8 cellular contexts compared by ENCODE assay signal in the genomic region with DNA sequence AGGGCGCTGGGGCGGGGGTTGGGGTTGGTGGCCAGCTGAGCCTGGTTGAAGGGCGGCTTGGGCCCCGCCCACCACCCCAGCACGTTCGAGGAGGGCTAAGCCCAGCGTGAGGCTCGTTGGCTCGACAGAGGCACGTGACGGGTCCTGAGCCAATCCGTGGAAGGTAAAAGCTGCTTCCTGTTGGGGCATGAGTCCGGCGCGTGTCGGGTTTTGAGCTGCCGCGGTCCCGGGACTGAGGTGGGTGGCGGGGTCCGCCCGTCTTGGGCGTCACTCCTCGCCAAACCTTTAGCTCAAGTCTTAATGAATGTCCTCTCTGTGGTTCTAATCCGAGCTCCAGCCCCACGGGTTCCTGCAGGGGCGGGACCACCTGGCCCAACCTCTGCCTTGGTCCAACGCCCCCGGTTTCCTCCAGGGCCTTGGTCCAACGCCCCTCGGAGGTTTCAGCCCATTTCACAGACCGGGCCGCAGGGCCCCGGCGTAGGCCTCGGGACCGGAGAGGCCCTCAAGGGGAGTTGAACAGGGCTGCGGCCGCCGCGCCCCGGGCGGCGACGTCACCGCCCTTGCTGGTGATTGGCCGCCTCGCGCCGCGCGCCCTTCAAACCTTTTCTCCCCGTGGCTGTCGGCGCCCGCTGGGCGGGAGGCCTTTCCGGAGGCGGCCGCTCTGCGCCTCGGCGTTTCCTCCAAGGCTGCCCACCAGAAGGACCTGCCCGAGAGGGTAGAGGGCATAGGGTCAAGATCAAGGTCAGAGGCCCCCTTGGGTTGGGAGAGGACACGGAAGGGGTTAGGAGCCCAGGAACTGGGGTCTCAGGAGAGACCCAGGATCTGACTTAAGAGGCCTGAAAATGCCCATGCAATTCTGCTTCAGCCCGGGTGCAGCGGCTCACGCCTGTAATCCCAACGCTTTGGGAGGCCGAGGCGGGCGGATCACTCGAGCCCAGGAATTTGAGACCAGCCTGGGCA. TPM values are rescaled to one million over a fixed set of nuclear protein-coding genes. Genes with fewer than 3 reads are reported as not detected.
DNase-seq lines count a peak whose midpoint lies in the region; ATAC-seq and TF ChIP-seq lines count a peak whose summit lies in the region.

A gene with protein sequence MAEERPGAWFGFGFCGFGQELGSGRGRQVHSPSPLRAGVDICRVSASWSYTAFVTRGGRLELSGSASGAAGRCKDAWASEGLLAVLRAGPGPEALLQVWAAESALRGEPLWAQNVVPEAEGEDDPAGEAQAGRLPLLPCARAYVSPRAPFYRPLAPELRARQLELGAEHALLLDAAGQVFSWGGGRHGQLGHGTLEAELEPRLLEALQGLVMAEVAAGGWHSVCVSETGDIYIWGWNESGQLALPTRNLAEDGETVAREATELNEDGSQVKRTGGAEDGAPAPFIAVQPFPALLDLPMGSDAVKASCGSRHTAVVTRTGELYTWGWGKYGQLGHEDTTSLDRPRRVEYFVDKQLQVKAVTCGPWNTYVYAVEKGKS (plus strand): TSS at position 173 of the 960 bp plus-strand sequence. CDS start 1,851 bp downstream, outside the sequence.

- H3K27me3 Mint-ChIP-seq in nephron (ENCODE audit: low read depth), result no peaks in the 10 kb centered on the region

- peak; percentile 91 for ATAC-seq in GM21576 (IDR thresholded peaks at IDR 0.05; ENCODE audit: unreplicated experiment)
- ATAC-seq in RWPE2 (ENCODE audit: low read depth), result peak; percentile 87
- peak; percentile 95 for ATAC-seq in stimulated activated naive CD8-positive, alpha-beta T cell treated with anti-CD3 and anti-CD28 coated beads, Interleukin-15, Interleukin-2, amounts not matched to agents 100 U/mL and 50 U/mL, for 24 hours

- H3K4me3 ChIP-seq in Jurkat, Clone E6-1 (ENCODE audit: low read length), result peak within 1 kb of the TSS; percentile 87
- H3K4me3 ChIP-seq in RWPE2 (ENCODE audit: severe bottlenecking), result peak within 1 kb of the TSS; percentile 56
- H3K4me3 ChIP-seq in fibroblast of the aortic adventitia (ENCODE audit: low read depth, low read length), result peak within 1 kb of the TSS; percentile 82

- peak within 1 kb of the TSS; percentile 76 for H3K27ac ChIP-seq in RWPE2 (ENCODE audit: poor library complexity, severe bottlenecking)

- DNase-seq in DMS 273 (lab: John Stamatoyannopoulos, UW; ENCODE audit: unreplicated experiment) (peak; percentile 95), RWPE2 (ENCODE audit: low spot score) (peak; percentile 99), fibroblast of the aortic adventitia (ENCODE audit: low read depth) (peak; percentile 92)
- peak; percentile 92 for DNase-seq in Jurkat, Clone E6-1 (ENCODE audit: low read depth, low spot score)
- DNase-seq in activated effector memory CD4-positive, alpha-beta T cell treated with Interleukin-2 at 50 U/mL for 16 hours, result peak; percentile 78
- peak; percentile 92 for DNase-seq in stimulated activated naive CD8-positive, alpha-beta T cell treated with anti-CD3 and anti-CD28 coated beads, Interleukin-15, Interleukin-2, amounts not matched to agents 100 U/mL and 50 U/mL, for 24 hours

- peaks cover 30% of the 10 kb centered on the region for H3K36me3 Mint-ChIP-seq in nephron (ENCODE audit: low read depth)

- TF ChIP-seq CTCF in RWPE2 (IDR thresholded peaks at IDR 0.05; ENCODE audit: poor library complexity, severe bottlenecking), result no peak
- TF ChIP-seq CTCF in fibroblast of the aortic adventitia (IDR thresholded peaks at IDR 0.05; ENCODE audit: insufficient read depth, low read length), result no peak
- no peak for TF ChIP-seq CTCF in nephron (IDR thresholded peaks at IDR 0.05; ENCODE audit: unreplicated experiment in 3 of 3)

- H3K4me3 Mint-ChIP-seq in nephron, result peak within 1 kb of the TSS; percentile 85 to 92 (median 90)

- peak within 1 kb of the TSS; percentile 25 to 75 (median 39) for H3K27ac Mint-ChIP-seq in nephron

- peaks cover 43% of the 10 kb centered on the region for H3K36me3 ChIP-seq in RWPE2 (ENCODE audit: low read depth)

- no peaks in the 10 kb centered on the region for H3K9me3 Mint-ChIP-seq in nephron

- no peaks in the 10 kb centered on the region for H3K9me3 ChIP-seq in RWPE2 (ENCODE audit: severe bottlenecking)

- peaks cover 24% of the 10 kb centered on the region for H3K4me1 Mint-ChIP-seq in nephron

- H3K4me1 ChIP-seq in RWPE2 (ENCODE audit: insufficient read depth, poor library complexity, severe bottlenecking), result peaks cover 5% of the 10 kb centered on the region

- no peaks in the 10 kb centered on the region for H3K27me3 ChIP-seq in RWPE2 (ENCODE audit: insufficient read depth, poor library complexity, severe bottlenecking)

RNA-seq across cellular contexts. Expression of the gene that starts here (rescaled TPM):
- polyA plus RNA-seq in Jurkat, Clone E6-1 (2012; ENCODE audit: insufficient read depth, insufficient read length), result 58.0 TPM
- 10.1 and 22.7 TPM in 2 replicates for total RNA-seq in fibroblast of the aortic adventitia (ENCODE audit: low replicate concordance)

Comparison
In these comparisons a context has a peak if more than half of its experiments do, and no peak if none do; other contexts are left out.
1. Peak in every context shown above with its lines: DNase-seq, ATAC-seq, H3K4me3 ChIP-seq and H3K27ac ChIP-seq.